In the genomic region with DNA sequence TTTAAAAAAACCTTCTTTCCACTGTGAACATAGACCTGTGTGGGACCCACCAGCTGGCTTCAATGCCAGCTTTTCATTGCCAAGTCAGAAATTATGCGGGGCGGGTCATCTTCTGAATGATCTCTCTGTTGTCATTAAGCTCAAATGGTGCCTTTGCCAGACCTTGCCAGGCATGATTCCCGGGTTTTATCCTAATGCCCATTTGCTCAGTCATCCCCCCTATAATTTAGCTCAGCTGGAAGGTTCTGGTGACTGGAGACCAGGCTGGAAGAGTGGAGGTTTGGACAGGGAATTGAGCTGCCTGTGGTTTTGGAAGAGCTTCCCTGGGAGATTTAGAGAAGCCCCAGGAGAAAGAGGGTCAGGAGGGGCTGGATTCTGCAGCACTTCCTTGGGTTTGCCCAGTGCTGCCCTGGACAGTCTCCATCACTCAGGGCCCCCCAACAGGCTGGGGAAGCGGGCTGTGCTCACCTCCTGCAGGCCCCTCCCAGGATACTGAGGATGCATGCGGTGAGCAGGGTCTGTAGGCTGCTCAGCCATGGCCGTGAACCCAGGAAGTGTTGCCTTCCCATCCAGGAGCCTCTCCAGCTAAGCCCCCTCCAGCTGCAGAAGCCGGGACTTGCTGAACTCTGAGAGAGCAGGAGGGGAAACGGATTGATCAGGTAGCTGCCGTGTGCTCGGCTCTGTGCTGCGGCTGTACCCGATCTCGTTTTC, we compare ENCODE assay signal across 19 cellular contexts.
"Had no signal": no experiment of that assay in that cellular context is flagged by ENCODE, and none has a peak within 500 bp of the region (broad histone marks: within the 10 kb centered on the region; RNA-seq: fewer than 3 reads in every experiment).

No MANE protein-coding gene starts in this region.

- H3K36me3 Mint-ChIP-seq: activated CD4-positive, alpha-beta memory T cell treated with anti-CD3 and anti-CD28 coated beads for 36 hours; naive thymus-derived CD8-positive, alpha-beta T cell; stimulated activated naive B cell treated with anti-CD40 and anti-IgM and Interleukin-4, amounts not matched to agents 10 μg/mL and 1 μg/mL and 100 μg/mL, for 72 hours had no signal

- ATAC-seq: activated naive CD4-positive, alpha-beta T cell treated with anti-CD3 and anti-CD28 coated beads, Interleukin-2, amount 50 U/mL, for 72 hours; heart left ventricle; left ventricle myocardium superior; naive thymus-derived CD8-positive, alpha-beta T cell; pancreas; stimulated activated naive B cell treated with anti-CD40 and anti-IgM and Interleukin-4, amounts not matched to agents 10 μg/mL and 1 μg/mL and 100 μg/mL, for 72 hours had no signal

- H3K27me3 Mint-ChIP-seq: activated CD4-positive, alpha-beta memory T cell treated with anti-CD3 and anti-CD28 coated beads for 36 hours had no signal

- H3K4me1 Mint-ChIP-seq: naive thymus-derived CD8-positive, alpha-beta T cell; stimulated activated naive B cell treated with anti-CD40 and anti-IgM and Interleukin-4, amounts not matched to agents 10 μg/mL and 1 μg/mL and 100 μg/mL, for 72 hours had no signal

- DNase-seq: activated CD4-positive, alpha-beta memory T cell treated with anti-CD3 and anti-CD28 coated beads for 36 hours; activated CD4-positive, alpha-beta T cell treated with anti-CD3 and anti-CD28 coated beads for 4 hours; activated gamma-delta T cell treated with Interleukin-2 at 50 U/mL for 16 hours; activated T-cell treated with anti-CD3 and anti-CD28 coated beads for 4 hours; adrenal gland; cerebellar nuclear complex; effector CD4-positive, alpha-beta T cell; heart left ventricle; left ventricle myocardium superior; naive thymus-derived CD8-positive, alpha-beta T cell; pancreas; sigmoid colon; stimulated activated CD4-positive, alpha-beta T cell treated with anti-CD3 and anti-CD28 coated beads, Interleukin-4, amount 100 ng/mL, for 4 hours; stimulated activated naive B cell treated with anti-CD40 and anti-IgM and Interleukin-4, amounts not matched to agents 10 μg/mL and 1 μg/mL and 100 μg/mL, for 72 hours; transverse colon; uterus had no signal

- H3K4me3 Mint-ChIP-seq: activated CD4-positive, alpha-beta memory T cell treated with anti-CD3 and anti-CD28 coated beads for 36 hours; activated T-helper 1 cell treated with anti-CD3 and anti-CD28 coated beads, Interleukin-12 subunit alpha, Interleukin-12 subunit beta, Interleukin-2, Interleukin-4 antibody, amounts not matched to agents 30 ng/mL and 10 ng/mL and 1 ng/mL, durations not matched to agents 14 hours and 24 hours and 36 hours; naive thymus-derived CD8-positive, alpha-beta T cell; stimulated activated naive B cell treated with anti-CD40 and anti-IgM and Interleukin-4, amounts not matched to agents 10 μg/mL and 1 μg/mL and 100 μg/mL, for 72 hours; T-helper 2 cell treated with Interferon-gamma antibody and Interleukin-4, amounts not matched to agents 5 μg/mL and 100 μg/mL, for 36 hours had no signal

- H3K27ac Mint-ChIP-seq: activated CD4-positive, alpha-beta memory T cell treated with anti-CD3 and anti-CD28 coated beads for 36 hours; activated naive CD4-positive, alpha-beta T cell treated with anti-CD3 and anti-CD28 coated beads, Interleukin-2, amount 50 U/mL, for 72 hours; activated T-helper 1 cell treated with anti-CD3 and anti-CD28 coated beads, Interleukin-12 subunit alpha, Interleukin-12 subunit beta, Interleukin-2, Interleukin-4 antibody, amounts not matched to agents 30 ng/mL and 10 ng/mL and 1 ng/mL, durations not matched to agents 14 hours and 24 hours and 36 hours; stimulated activated naive B cell treated with anti-CD40 and anti-IgM and Interleukin-4, amounts not matched to agents 10 μg/mL and 1 μg/mL and 100 μg/mL, for 72 hours; T-helper 2 cell treated with Interferon-gamma antibody and Interleukin-4, amounts not matched to agents 5 μg/mL and 100 μg/mL, for 36 hours had no signal

- H3K9me3 Mint-ChIP-seq: activated CD4-positive, alpha-beta memory T cell treated with anti-CD3 and anti-CD28 coated beads for 36 hours; activated naive CD4-positive, alpha-beta T cell treated with anti-CD3 and anti-CD28 coated beads, Interleukin-2, amount 50 U/mL, for 72 hours; activated T-helper 1 cell treated with anti-CD3 and anti-CD28 coated beads, Interleukin-12 subunit alpha, Interleukin-12 subunit beta, Interleukin-2, Interleukin-4 antibody, amounts not matched to agents 30 ng/mL and 10 ng/mL and 1 ng/mL, durations not matched to agents 14 hours and 24 hours and 36 hours; T-helper 2 cell treated with Interferon-gamma antibody and Interleukin-4, amounts not matched to agents 5 μg/mL and 100 μg/mL, for 36 hours had no signal
